In genomic region chr19:55691561-55692481, GRCh38 we compare ENCODE assay signal across 23 cellular contexts. TPM values are rescaled to one million over a fixed set of nuclear protein-coding genes. Genes with fewer than 3 reads are reported as not detected.
DNase-seq lines count a peak whose midpoint lies in the region; ATAC-seq, FAIRE-seq and TF ChIP-seq lines count a peak whose summit lies in the region.
"Had no signal": no experiment of that assay in that cellular context is flagged by ENCODE, and none has a peak within 500 bp of the region (broad histone marks: within the 10 kb centered on the region; RNA-seq: fewer than 3 reads in every experiment).

No MANE protein-coding gene starts in this region.

- H3K4me3 ChIP-seq in K562 (no peak overlapping the region), lower lobe of right lung (no peak overlapping the region)
- H3K4me3 ChIP-seq: GM23248, HAP-1, SJSA1 had no signal

- H3K9me3 ChIP-seq in K562 (replicated peaks; ENCODE audit: control insufficient read depth, insufficient read depth, low read depth, low read length): no peaks in the 10 kb centered on the region
- H3K9me3 ChIP-seq in lower lobe of right lung: no peaks in the 10 kb centered on the region
- H3K9me3 ChIP-seq: HAP-1, SJSA1 had no signal

- H3K9ac ChIP-seq in K562 (ENCODE audit: insufficient read depth in 1 of 2, low read depth in 2 of 2, low read length in 2 of 2): no peak overlapping the region; a peak in 1 of 4 replicates
- H3K9ac ChIP-seq: GM23248 had no signal

- TF ChIP-seq EP300 in K562 (IDR thresholded peaks at IDR 0.05; ENCODE audit: low read length): no peak

- no peak for TF ChIP-seq POLR2A in K562 (conservative IDR thresholded peaks at IDR 0.05)

- no peaks in the 10 kb centered on the region for H3K27me3 ChIP-seq in K562 (ENCODE audit: control insufficient read depth in 2 of 2, insufficient read depth in 2 of 2, low read length in 2 of 2)
- H3K27me3 ChIP-seq in lower lobe of right lung (ENCODE audit: low read depth): no peaks in the 10 kb centered on the region
- H3K27me3 ChIP-seq: SJSA1 had no signal

- intact Hi-C loops in K562 (cut with micrococcal nuclease) (no loop called here), lower lobe of right lung (cut with DNase I) (no loop called here)

- H3K36me3 ChIP-seq in K562 (ENCODE audit: control insufficient read depth, insufficient read depth, low read length) (peaks cover 92% of the 10 kb centered on the region; the same call in 2 of the 3 replicates), lower lobe of right lung (peaks cover 100% of the 10 kb centered on the region)

- no peaks in the 10 kb centered on the region for H3K27me3 Mint-ChIP-seq in stimulated activated naive CD8-positive, alpha-beta T cell treated with anti-CD3 and anti-CD28 coated beads, Interleukin-15, amount 100 ng/mL, for 72 hours
- no peaks in the 10 kb centered on the region for H3K27me3 Mint-ChIP-seq in stimulated activated memory B cell treated with anti-CD40 and anti-IgM and Interleukin-4, amounts not matched to agents 10 μg/mL and 1 μg/mL and 100 μg/mL, for 72 hours
- H3K27me3 Mint-ChIP-seq: CD4-positive, CD25-positive, alpha-beta regulatory T cell had no signal

- in situ Hi-C loops in K562 (cut with MboI): no loop called here

- H3K27ac Mint-ChIP-seq in stimulated activated naive CD8-positive, alpha-beta T cell treated with anti-CD3 and anti-CD28 coated beads, Interleukin-15, amount 100 ng/mL, for 72 hours: no peak overlapping the region
- no peak overlapping the region for H3K27ac Mint-ChIP-seq in stimulated activated memory B cell treated with anti-CD40 and anti-IgM and Interleukin-4, amounts not matched to agents 10 μg/mL and 1 μg/mL and 100 μg/mL, for 72 hours
- H3K27ac Mint-ChIP-seq: CD4-positive, CD25-positive, alpha-beta regulatory T cell had no signal

- no peaks in the 10 kb centered on the region for H3K4me1 Mint-ChIP-seq in stimulated activated naive CD8-positive, alpha-beta T cell treated with anti-CD3 and anti-CD28 coated beads, Interleukin-15, amount 100 ng/mL, for 72 hours
- peaks cover 31% of the 10 kb centered on the region for H3K4me1 Mint-ChIP-seq in stimulated activated memory B cell treated with anti-CD40 and anti-IgM and Interleukin-4, amounts not matched to agents 10 μg/mL and 1 μg/mL and 100 μg/mL, for 72 hours

- TF ChIP-seq CTCF in K562 (IDR thresholded peaks at IDR 0.05 in 2 of 3, conservative IDR thresholded peaks at IDR 0.05 in 1 of 3; ENCODE audit: insufficient read depth in 2 of 3, low read depth in 1 of 3, low read length in 3 of 3) (no peak), lower lobe of right lung (IDR thresholded peaks at IDR 0.05) (no peak)

- H2AFZ ChIP-seq in K562 (ENCODE audit: low read depth, low read length): no peak overlapping the region
- H2AFZ ChIP-seq: GM23248 had no signal

- CTCF ChIA-PET in K562 (lab: Yijun Ruan, JAX; ENCODE audit: low intra/inter-chr PET ratio): no interaction called here

- 92% methylated on average over 24 of the region's 31 CpGs for WGBS in K562 (ENCODE audit: insufficient coverage, low coverage, missing lambda C conversion rate)

- H4K20me1 ChIP-seq in K562 (replicated peaks; ENCODE audit: control insufficient read depth, insufficient read depth, low read length): peaks cover 20% of the 10 kb centered on the region

- no peaks in the 10 kb centered on the region for H3K79me2 ChIP-seq in K562 (ENCODE audit: control insufficient read depth, insufficient read depth, low read length)

- H3K4me3 Mint-ChIP-seq in stimulated activated naive CD8-positive, alpha-beta T cell treated with anti-CD3 and anti-CD28 coated beads, Interleukin-15, amount 100 ng/mL, for 72 hours: no peak overlapping the region
- H3K4me3 Mint-ChIP-seq in stimulated activated memory B cell treated with anti-CD40 and anti-IgM and Interleukin-4, amounts not matched to agents 10 μg/mL and 1 μg/mL and 100 μg/mL, for 72 hours: no peak overlapping the region
- H3K4me3 Mint-ChIP-seq: CD4-positive, CD25-positive, alpha-beta regulatory T cell had no signal

- no peak for TF ChIP-seq RAD21 in K562 (CRISPR knock-in tag; conservative IDR thresholded peaks at IDR 0.05 in 1 of 2, IDR thresholded peaks at IDR 0.05 in 1 of 2)

- H3K27ac ChIP-seq in K562 (ENCODE audit: extremely low read depth, low read depth, low read length) (no peak overlapping the region), lower lobe of right lung (no peak overlapping the region)
- H3K27ac ChIP-seq: GM23248, HL-60, SJSA1 had no signal

- no peak for FAIRE-seq in K562 (lab: Jason Lieb, UNC)
- no peak for FAIRE-seq in HTR-8/SVneo (lab: Jason Lieb, UNC)

- DNase-seq in stimulated activated naive CD8-positive, alpha-beta T cell treated with anti-CD3 and anti-CD28 coated beads, Interleukin-15, amount 100 ng/mL, for 72 hours: no peak
- DNase-seq in stimulated activated naive CD8-positive, alpha-beta T cell treated with anti-CD3 and anti-CD28 coated beads, Interleukin-15, Interleukin-2, amounts not matched to agents 100 U/mL and 50 U/mL, for 24 hours: no peak
- DNase-seq in K562 (ENCODE audit: extremely low read depth in 1 of 4, low spot score in 3 of 4) (no peak), lower lobe of right lung (peak; percentile 38), HT-29 (ENCODE audit: low spot score) (no peak), HTR-8/SVneo (ENCODE audit: insufficient read length, low spot score) (no peak)
- no peak for DNase-seq in activated CD4-positive, alpha-beta T cell treated with anti-CD3 and anti-CD28 coated beads for 48 hours
- DNase-seq: CD4-positive, CD25-positive, alpha-beta regulatory T cell; DMS79; GM23248; IMR-90; NCI-H1105; NCI-H146; NCI-H2029; NCI-H226; NCI-H510A treated with DMSO at 0.1 percent for 48 hours; NCI-H748 treated with DMSO at 0.1 percent for 48 hours had no signal

- POLR2A ChIA-PET in K562 (lab: Yijun Ruan, JAX): interaction anchor here (0.7 to 1.2 kb wide), 2 partner anchors 11 to 55 kb away, joined by 3 to 5 read pairs; no protein-coding TSS in a partner anchor

- no peaks in the 10 kb centered on the region for H3K9me1 ChIP-seq in K562 (ENCODE audit: control insufficient read depth, insufficient read depth, low read length)

- no TSS peak for BruUV-seq in K562 (replicated peaks; lab: Mats Ljungman, UMichigan)

- H3K4me1 ChIP-seq in K562 (replicated peaks in 1 of 2; ENCODE audit: control insufficient read depth in 2 of 2, insufficient read depth in 2 of 2, low read length in 2 of 2) (peaks cover 0 to 49% of the 10 kb centered on the region in 2 experiments; a peak in 3 of 5 replicates), lower lobe of right lung (no peaks in the 10 kb centered on the region)
- H3K4me1 ChIP-seq: HAP-1, SJSA1 had no signal

- H3K4me2 ChIP-seq in K562 (ENCODE audit: insufficient read depth, low read length): no peak overlapping the region

- peaks cover 62% of the 10 kb centered on the region for H3K36me3 Mint-ChIP-seq in stimulated activated memory B cell treated with anti-CD40 and anti-IgM and Interleukin-4, amounts not matched to agents 10 μg/mL and 1 μg/mL and 100 μg/mL, for 72 hours

- no peaks in the 10 kb centered on the region for H3K9me3 Mint-ChIP-seq in stimulated activated naive CD8-positive, alpha-beta T cell treated with anti-CD3 and anti-CD28 coated beads, Interleukin-15, amount 100 ng/mL, for 72 hours
- H3K9me3 Mint-ChIP-seq in stimulated activated memory B cell treated with anti-CD40 and anti-IgM and Interleukin-4, amounts not matched to agents 10 μg/mL and 1 μg/mL and 100 μg/mL, for 72 hours: no peaks in the 10 kb centered on the region
- H3K9me3 Mint-ChIP-seq: CD4-positive, CD25-positive, alpha-beta regulatory T cell had no signal

- peak; percentile 30 for ATAC-seq in stimulated activated naive CD8-positive, alpha-beta T cell treated with anti-CD3 and anti-CD28 coated beads, Interleukin-15, amount 100 ng/mL, for 72 hours
- no peak for ATAC-seq in stimulated activated naive CD8-positive, alpha-beta T cell treated with anti-CD3 and anti-CD28 coated beads, Interleukin-15, Interleukin-2, amounts not matched to agents 100 U/mL and 50 U/mL, for 24 hours
- ATAC-seq in K562 (no peak), lower lobe of right lung (no peak)
- ATAC-seq in stimulated activated memory B cell treated with anti-CD40 and anti-IgM and Interleukin-4, amounts not matched to agents 10 μg/mL and 1 μg/mL and 100 μg/mL, for 72 hours: peak; percentile 10

RNA-seq across cellular contexts. Expression of gene EPN1, which starts 16.8 kb away (rescaled TPM):
- 32.5 and 96.7 TPM in 2 replicates for total RNA-seq in K562 (2011; cell fraction: chromatin; rRNA removed; ENCODE audit: low replicate concordance)
- 37.1 and 45.4 TPM in 2 replicates for total RNA-seq in K562 (2011; cell fraction: nucleolus; rRNA removed)
- total RNA-seq in K562 (2011; cell fraction: nucleoplasm; rRNA removed): 46.5 and 48.0 TPM in 2 replicates
- total RNA-seq in K562 (2014; rRNA removed) (25.4 and 33.8 TPM in 2 replicates), K562 (2014; rRNA removed; fragmentation: Illumina TruSeq; extraction: Trizol) (5.1 and 6.4 TPM in 2 replicates), K562 (2015; rRNA removed; fragmentation: Illumina TruSeq; extraction: Trizol) (12.7 and 14.6 TPM in 2 replicates), K562 (2021) (138 and 142 TPM in 2 replicates), lower lobe of right lung (105 TPM)
- polyA plus RNA-seq in K562 (2011; rRNA removed) (11.3 and 22.8 TPM in 2 replicates), K562 (2014; fragmentation: Illumina TruSeq; extraction: Trizol) (14.9 and 33.1 TPM in 2 replicates), K562 (2014; fragmentation: Nextera tagmentation; extraction: Ambion mirVana) (under 1 TPM; 0.08 to 0.15 TPM), K562 (2014; rRNA removed) (44.7 and 47.2 TPM in 2 replicates)
- 17.5 and 44.0 TPM in 2 replicates for polyA plus RNA-seq in K562 (2011; cell fraction: cytosol; rRNA removed)
- 19.3 and 25.8 TPM in 2 replicates for polyA plus RNA-seq in K562 (2011; cell fraction: nucleus; rRNA removed)
- 56.6 and 92.1 TPM in 2 replicates for polyA plus RNA-seq in K562 (2012)
- 17.8 and 24.4 TPM in 2 replicates for polyA minus RNA-seq in K562 (2011; rRNA and poly(A)+ RNA removed)
- polyA minus RNA-seq in K562 (2011; cell fraction: cytosol; rRNA and poly(A)+ RNA removed): 57.1 and 83.4 TPM in 2 replicates
- polyA minus RNA-seq in K562 (2011; cell fraction: nucleus; rRNA and poly(A)+ RNA removed): 8.9 and 16.7 TPM in 2 replicates
- 195 and 216 TPM in 2 replicates for total RNA-seq in HT-29 (2014; rRNA removed; shearing (Covaris generic))

RNA-seq across cellular contexts. Expression of gene U2AF2, which starts 37.0 kb away (rescaled TPM):
- 193 and 483 TPM in 2 replicates for total RNA-seq in K562 (2011; cell fraction: chromatin; rRNA removed; ENCODE audit: low replicate concordance)
- 266 and 305 TPM in 2 replicates for total RNA-seq in K562 (2011; cell fraction: nucleolus; rRNA removed)
- 221 and 225 TPM in 2 replicates for total RNA-seq in K562 (2011; cell fraction: nucleoplasm; rRNA removed)
- total RNA-seq in K562 (2014; rRNA removed) (279 and 332 TPM in 2 replicates), K562 (2014; rRNA removed; fragmentation: Illumina TruSeq; extraction: Trizol) (36.8 and 58.9 TPM in 2 replicates), K562 (2015; rRNA removed; fragmentation: Illumina TruSeq; extraction: Trizol) (157 and 162 TPM in 2 replicates), K562 (2021) (304 and 321 TPM in 2 replicates), lower lobe of right lung (143 TPM)
- polyA plus RNA-seq in K562 (2011; rRNA removed) (144 and 156 TPM in 2 replicates), K562 (2014; fragmentation: Illumina TruSeq; extraction: Trizol) (169 and 224 TPM in 2 replicates), K562 (2014; fragmentation: Nextera tagmentation; extraction: Ambion mirVana) (1 to 10 TPM; 3.0 to 4.4 TPM), K562 (2014; rRNA removed) (277 and 331 TPM in 2 replicates)
- 175 and 315 TPM in 2 replicates for polyA plus RNA-seq in K562 (2011; cell fraction: cytosol; rRNA removed)
- polyA plus RNA-seq in K562 (2011; cell fraction: nucleus; rRNA removed): 395 and 527 TPM in 2 replicates
- polyA plus RNA-seq in K562 (2012): 223 and 263 TPM in 2 replicates
- polyA minus RNA-seq in K562 (2011; rRNA and poly(A)+ RNA removed): 42.9 and 75.8 TPM in 2 replicates
- 113 and 128 TPM in 2 replicates for polyA minus RNA-seq in K562 (2011; cell fraction: cytosol; rRNA and poly(A)+ RNA removed)
- polyA minus RNA-seq in K562 (2011; cell fraction: nucleus; rRNA and poly(A)+ RNA removed): 91.7 and 99.0 TPM in 2 replicates
- 799 and 894 TPM in 2 replicates for total RNA-seq in HT-29 (2014; rRNA removed; shearing (Covaris generic))

RNA-seq across cellular contexts. Expression of gene CCDC106, which starts 43.8 kb away (rescaled TPM):
- total RNA-seq in K562 (2011; cell fraction: chromatin; rRNA removed; ENCODE audit: low replicate concordance): 5.5 and 16.0 TPM in 2 replicates
- 17.5 and 18.3 TPM in 2 replicates for total RNA-seq in K562 (2011; cell fraction: nucleolus; rRNA removed)
- total RNA-seq in K562 (2011; cell fraction: nucleoplasm; rRNA removed): 8.7 and 12.1 TPM in 2 replicates
- 17.8 and 21.9 TPM in 2 replicates for total RNA-seq in K562 (2014; rRNA removed)
- total RNA-seq in K562 (2014; rRNA removed; fragmentation: Illumina TruSeq; extraction: Trizol): 4.2 and 7.0 TPM in 2 replicates
- total RNA-seq in K562 (2015; rRNA removed; fragmentation: Illumina TruSeq; extraction: Trizol): 12.2 and 14.3 TPM in 2 replicates
- total RNA-seq in K562 (2021): 27.5 and 28.2 TPM in 2 replicates
- polyA plus RNA-seq in K562 (2011; rRNA removed): 7.6 and 11.2 TPM in 2 replicates
- 11.0 and 22.8 TPM in 2 replicates for polyA plus RNA-seq in K562 (2011; cell fraction: cytosol; rRNA removed)
- 16.4 and 27.9 TPM in 2 replicates for polyA plus RNA-seq in K562 (2011; cell fraction: nucleus; rRNA removed)
- polyA plus RNA-seq in K562 (2012): 22.8 and 23.5 TPM in 2 replicates
- polyA plus RNA-seq in K562 (2014; fragmentation: Illumina TruSeq; extraction: Trizol): 19.1 and 21.9 TPM in 2 replicates
- under 1 TPM in 1 of 2 experiments, not detected in 1; 0.10 TPM for polyA plus RNA-seq in K562 (2014; fragmentation: Nextera tagmentation; extraction: Ambion mirVana)
- 24.1 and 25.9 TPM in 2 replicates for polyA plus RNA-seq in K562 (2014; rRNA removed)
- polyA minus RNA-seq in K562 (2011; rRNA and poly(A)+ RNA removed): 1.8 and 1.9 TPM in 2 replicates
- polyA minus RNA-seq in K562 (2011; cell fraction: cytosol; rRNA and poly(A)+ RNA removed): 7.2 and 12.6 TPM in 2 replicates
- 5.3 and 6.4 TPM in 2 replicates for polyA minus RNA-seq in K562 (2011; cell fraction: nucleus; rRNA and poly(A)+ RNA removed)
- total RNA-seq in lower lobe of right lung: 11.6 TPM
- 9.7 and 11.4 TPM in 2 replicates for total RNA-seq in HT-29 (2014; rRNA removed; shearing (Covaris generic))

RNA-seq across cellular contexts. Expression of gene NLRP9, which starts 46.4 kb away (rescaled TPM):
- total RNA-seq in K562 (2011; cell fraction: chromatin; rRNA removed; ENCODE audit: low replicate concordance): not detected in 2 replicates
- total RNA-seq in K562 (2011; cell fraction: nucleolus; rRNA removed): not detected in 2 replicates
- not detected in 2 replicates for total RNA-seq in K562 (2011; cell fraction: nucleoplasm; rRNA removed)
- total RNA-seq in K562 (2014; rRNA removed) (not detected in 2 replicates), K562 (2014; rRNA removed; fragmentation: Illumina TruSeq; extraction: Trizol) (not detected in 2 replicates), K562 (2015; rRNA removed; fragmentation: Illumina TruSeq; extraction: Trizol) (not detected in 2 replicates), K562 (2021) (not detected in 2 replicates), lower lobe of right lung (not detected)
- polyA plus RNA-seq in K562 (2011; rRNA removed) (not detected in 2 replicates), K562 (2014; fragmentation: Illumina TruSeq; extraction: Trizol) (not detected in 2 replicates), K562 (2014; fragmentation: Nextera tagmentation; extraction: Ambion mirVana) (not detected), K562 (2014; rRNA removed) (not detected in 2 replicates)
- not detected in 2 replicates for polyA plus RNA-seq in K562 (2011; cell fraction: cytosol; rRNA removed)
- not detected in 2 replicates for polyA plus RNA-seq in K562 (2011; cell fraction: nucleus; rRNA removed)
- polyA plus RNA-seq in K562 (2012): not detected in 2 replicates
- polyA minus RNA-seq in K562 (2011; rRNA and poly(A)+ RNA removed): not detected in 2 replicates
- not detected in 2 replicates for polyA minus RNA-seq in K562 (2011; cell fraction: cytosol; rRNA and poly(A)+ RNA removed)
- polyA minus RNA-seq in K562 (2011; cell fraction: nucleus; rRNA and poly(A)+ RNA removed): not detected in 2 replicates
- not detected in 2 replicates for total RNA-seq in HT-29 (2014; rRNA removed; shearing (Covaris generic))
- total RNA-seq: CD4-positive, CD25-positive, alpha-beta regulatory T cell; GM23248; HT1080; IMR-90; SJSA1 had no signal
- polyA plus RNA-seq: BJ; CD4-positive, CD25-positive, alpha-beta regulatory T cell; GM23248; IMR-90 had no signal

RNA-seq across cellular contexts. Expression of gene ZNF581, which starts 48.4 kb away (rescaled TPM):
- total RNA-seq in K562 (2011; cell fraction: chromatin; rRNA removed; ENCODE audit: low replicate concordance): 8.2 and 21.8 TPM in 2 replicates
- total RNA-seq in K562 (2011; cell fraction: nucleolus; rRNA removed): 20.3 and 21.3 TPM in 2 replicates
- 16.7 and 16.8 TPM in 2 replicates for total RNA-seq in K562 (2011; cell fraction: nucleoplasm; rRNA removed)
- total RNA-seq in K562 (2014; rRNA removed) (18.6 and 26.4 TPM in 2 replicates), K562 (2014; rRNA removed; fragmentation: Illumina TruSeq; extraction: Trizol) (7.3 and 8.5 TPM in 2 replicates), K562 (2015; rRNA removed; fragmentation: Illumina TruSeq; extraction: Trizol) (8.6 and 11.0 TPM in 2 replicates), K562 (2021) (35.7 and 39.4 TPM in 2 replicates), lower lobe of right lung (22.7 TPM)
- polyA plus RNA-seq in K562 (2011; rRNA removed) (15.4 and 26.0 TPM in 2 replicates), K562 (2014; fragmentation: Illumina TruSeq; extraction: Trizol) (15.7 and 23.2 TPM in 2 replicates), K562 (2014; fragmentation: Nextera tagmentation; extraction: Ambion mirVana) (1 to 10 TPM; 2.4 to 5.8 TPM), K562 (2014; rRNA removed) (23.2 and 24.0 TPM in 2 replicates)
- polyA plus RNA-seq in K562 (2011; cell fraction: cytosol; rRNA removed): 30.9 and 47.7 TPM in 2 replicates
- polyA plus RNA-seq in K562 (2011; cell fraction: nucleus; rRNA removed): 24.0 and 27.6 TPM in 2 replicates
- 19.0 and 47.4 TPM in 2 replicates for polyA plus RNA-seq in K562 (2012)
- polyA minus RNA-seq in K562 (2011; rRNA and poly(A)+ RNA removed): 11.6 and 13.6 TPM in 2 replicates
- 15.3 and 31.1 TPM in 2 replicates for polyA minus RNA-seq in K562 (2011; cell fraction: cytosol; rRNA and poly(A)+ RNA removed)
- 4.4 and 6.6 TPM in 2 replicates for polyA minus RNA-seq in K562 (2011; cell fraction: nucleus; rRNA and poly(A)+ RNA removed)
- total RNA-seq in HT-29 (2014; rRNA removed; shearing (Covaris generic)): 40.9 and 43.2 TPM in 2 replicates

Comparison
In these comparisons a context has a peak if more than half of its experiments do, and no peak if none do; other contexts are left out.
1. ATAC-seq: peak in stimulated activated naive CD8-positive, alpha-beta T cell treated with anti-CD3 and anti-CD28 coated beads, Interleukin-15, amount 100 ng/mL, for 72 hours (single experiment) and stimulated activated memory B cell treated with anti-CD40 and anti-IgM and Interleukin-4, amounts not matched to agents 10 μg/mL and 1 μg/mL and 100 μg/mL, for 72 hours (single experiment); none in stimulated activated naive CD8-positive, alpha-beta T cell treated with anti-CD3 and anti-CD28 coated beads, Interleukin-15, Interleukin-2, amounts not matched to agents 100 U/mL and 50 U/mL, for 24 hours (single experiment), K562 (single experiment) and lower lobe of right lung (0 of 2).